ENCODE assay signal across 8 cellular contexts in the genomic region with DNA sequence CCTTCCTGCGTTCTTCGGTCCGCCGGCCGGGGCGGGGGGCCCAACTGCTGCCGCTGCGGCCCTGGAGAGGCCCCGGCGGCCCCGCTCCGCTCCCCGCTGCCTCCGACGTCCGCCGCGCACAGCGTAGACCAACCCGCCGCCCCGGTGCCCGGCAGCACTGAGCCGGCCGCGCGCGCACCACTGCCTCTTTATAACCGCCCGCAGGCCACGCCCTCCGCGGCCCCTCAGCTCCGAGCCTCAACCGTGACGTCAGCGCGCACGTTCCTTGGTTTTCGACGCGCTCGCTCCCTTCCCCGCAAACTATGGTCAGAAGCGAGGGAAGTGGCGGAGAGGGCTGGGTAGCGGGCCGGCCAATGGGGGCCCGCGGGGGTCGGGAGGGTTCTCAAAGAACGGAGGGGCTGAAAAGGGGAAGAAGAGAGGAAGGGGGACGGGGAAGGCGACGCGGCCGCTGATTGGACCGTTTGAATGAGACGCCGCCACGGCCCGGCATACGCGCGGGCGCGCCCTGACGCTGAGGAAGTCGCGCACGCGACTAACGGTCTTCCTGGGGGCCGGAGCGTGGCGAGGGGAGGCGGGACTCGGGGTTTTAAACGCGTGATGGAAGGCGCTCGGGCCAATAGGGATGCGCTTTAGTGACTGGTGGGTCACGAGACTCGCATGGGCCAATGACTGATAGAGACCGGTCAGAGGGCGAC. TPM values are rescaled to one million over a fixed set of nuclear protein-coding genes. Genes with fewer than 3 reads are reported as not detected.
A peak's percentile ranks its signal among the peaks of the same experiment; 100 is the strongest.
DNase-seq lines count a peak whose midpoint lies in the region; ATAC-seq and TF ChIP-seq lines count a peak whose summit lies in the region.

A gene (minus strand): TSS at position 164 of the 695 bp plus-strand sequence. CDS start 199 bp downstream, outside the sequence.

- DNase-seq in EH (ENCODE audit: low read depth) (peak; percentile 99), H4 (ENCODE audit: low spot score) (peak; percentile 100), LoVo (ENCODE audit: low spot score) (peak; percentile 97), RWPE2 (ENCODE audit: low spot score) (peak; percentile 96), fibroblast of mammary gland (ENCODE audit: low read depth) (peak; percentile 99), natural killer cell (peak; percentile 96)
- DNase-seq in activated T-helper 2 cell treated with anti-CD3 and anti-CD28 coated beads, Interferon-gamma antibody, Interleukin-2, Interleukin-4, amounts not matched to agents 10 μg/mL and 5 μg/mL and 100 μg/mL, durations not matched to agents 14 hours and 24 hours and 36 hours (ENCODE audit: low spot score), result peak; percentile 98
- peak; percentile 98 for DNase-seq in stimulated activated naive CD4-positive, alpha-beta T cell treated with Interleukin-2 at 50 U/mL for 16 hours (lab: John Stamatoyannopoulos, UW)

- peak within 1 kb of the TSS; percentile 97 for H3K27ac Mint-ChIP-seq in activated T-helper 2 cell treated with anti-CD3 and anti-CD28 coated beads, Interferon-gamma antibody, Interleukin-2, Interleukin-4, amounts not matched to agents 10 μg/mL and 5 μg/mL and 100 μg/mL, durations not matched to agents 14 hours and 24 hours and 36 hours
- peak within 1 kb of the TSS; percentile 99 to 100 for H3K27ac Mint-ChIP-seq in natural killer cell

- peak within 1 kb of the TSS; percentile 80 for H3K27ac ChIP-seq in RWPE2 (ENCODE audit: poor library complexity, severe bottlenecking)

- peaks cover 23% of the 10 kb centered on the region for H3K4me1 Mint-ChIP-seq in activated T-helper 2 cell treated with anti-CD3 and anti-CD28 coated beads, Interferon-gamma antibody, Interleukin-2, Interleukin-4, amounts not matched to agents 10 μg/mL and 5 μg/mL and 100 μg/mL, durations not matched to agents 14 hours and 24 hours and 36 hours (ENCODE audit: low read depth)
- H3K4me1 Mint-ChIP-seq in natural killer cell, result peaks cover 29 to 35% of the 10 kb centered on the region in 2 donors

- peaks cover 41% of the 10 kb centered on the region for H3K36me3 ChIP-seq in RWPE2 (ENCODE audit: low read depth)

- H3K36me3 Mint-ChIP-seq in activated T-helper 2 cell treated with anti-CD3 and anti-CD28 coated beads, Interferon-gamma antibody, Interleukin-2, Interleukin-4, amounts not matched to agents 10 μg/mL and 5 μg/mL and 100 μg/mL, durations not matched to agents 14 hours and 24 hours and 36 hours (ENCODE audit: low read depth), result peaks cover 53% of the 10 kb centered on the region
- H3K36me3 Mint-ChIP-seq in natural killer cell, result no peaks in the 10 kb centered on the region

- H3K4me3 Mint-ChIP-seq in activated T-helper 2 cell treated with anti-CD3 and anti-CD28 coated beads, Interferon-gamma antibody, Interleukin-2, Interleukin-4, amounts not matched to agents 10 μg/mL and 5 μg/mL and 100 μg/mL, durations not matched to agents 14 hours and 24 hours and 36 hours (ENCODE audit: low read depth), result peak within 1 kb of the TSS; percentile 93
- H3K4me3 Mint-ChIP-seq in natural killer cell, result peak within 1 kb of the TSS; percentile 98

- peak within 1 kb of the TSS; percentile 87 for H3K4me3 ChIP-seq in RWPE2 (ENCODE audit: severe bottlenecking)
- H3K4me3 ChIP-seq in fibroblast of mammary gland (ENCODE audit: control insufficient read depth, low read depth, low read length), result peak within 1 kb of the TSS; percentile 78

- TF ChIP-seq CTCF in RWPE2 (IDR thresholded peaks at IDR 0.05; ENCODE audit: poor library complexity, severe bottlenecking) (no peak), fibroblast of mammary gland (conservative IDR thresholded peaks at IDR 0.05; ENCODE audit: control insufficient read depth, insufficient read depth, low read depth, low read length) (no peak), natural killer cell (IDR thresholded peaks at IDR 0.05) (no peak)

- peaks cover 16% of the 10 kb centered on the region for H3K9me3 Mint-ChIP-seq in activated T-helper 2 cell treated with anti-CD3 and anti-CD28 coated beads, Interferon-gamma antibody, Interleukin-2, Interleukin-4, amounts not matched to agents 10 μg/mL and 5 μg/mL and 100 μg/mL, durations not matched to agents 14 hours and 24 hours and 36 hours
- no peaks in the 10 kb centered on the region for H3K9me3 Mint-ChIP-seq in natural killer cell

- peaks cover 4% of the 10 kb centered on the region for H3K27me3 Mint-ChIP-seq in activated T-helper 2 cell treated with anti-CD3 and anti-CD28 coated beads, Interferon-gamma antibody, Interleukin-2, Interleukin-4, amounts not matched to agents 10 μg/mL and 5 μg/mL and 100 μg/mL, durations not matched to agents 14 hours and 24 hours and 36 hours (ENCODE audit: low read depth)
- no peaks in the 10 kb centered on the region for H3K27me3 Mint-ChIP-seq in natural killer cell (ENCODE audit: low read depth in 2 of 2)

- intact Hi-C loops in activated T-helper 2 cell treated with anti-CD3 and anti-CD28 coated beads, Interferon-gamma antibody, Interleukin-2, Interleukin-4, amounts not matched to agents 10 μg/mL and 5 μg/mL and 100 μg/mL, durations not matched to agents 14 hours and 24 hours and 36 hours (cut with micrococcal nuclease), result loop anchor here (1.0 to 2.0 kb wide), 4 partner anchors 23 to 148 kb away; a partner anchor contains a TSS
- intact Hi-C loops in natural killer cell (cut with micrococcal nuclease), result loop anchor here (2.0 kb wide), 2 partner anchors 23 to 69 kb away; a partner anchor contains a TSS

- H3K4me1 ChIP-seq in RWPE2 (ENCODE audit: insufficient read depth, poor library complexity, severe bottlenecking), result peaks cover 12% of the 10 kb centered on the region

- H3K27me3 ChIP-seq in RWPE2 (ENCODE audit: insufficient read depth, poor library complexity, severe bottlenecking), result no peaks in the 10 kb centered on the region

- peak; percentile 94 for ATAC-seq in RWPE2 (ENCODE audit: low read depth)
- peak; percentile 85 to 93 (median 88) for ATAC-seq in natural killer cell

- H3K9me3 ChIP-seq in RWPE2 (ENCODE audit: severe bottlenecking), result no peaks in the 10 kb centered on the region

RNA-seq across cellular contexts. Expression of the gene that starts here (rescaled TPM):
- total RNA-seq in H4 (2014; rRNA removed; shearing (Covaris generic)), result 284 and 324 TPM in 2 replicates
- total RNA-seq in activated T-helper 2 cell treated with anti-CD3 and anti-CD28 coated beads, Interferon-gamma antibody, Interleukin-2, Interleukin-4, amounts not matched to agents 10 μg/mL and 5 μg/mL and 100 μg/mL, durations not matched to agents 14 hours and 24 hours and 36 hours, result 210 and 220 TPM in 2 replicates
- 100 to 1,000 TPM in 1 of 3 donors, 10 to 100 TPM in 2; 60.2 to 107 (median 63.9) TPM for total RNA-seq in natural killer cell

Comparison
In these comparisons a context has a peak if more than half of its experiments do, and no peak if none do; other contexts are left out.
1. Peak in every context shown above with its lines: DNase-seq, ATAC-seq, H3K4me3 ChIP-seq and H3K27ac ChIP-seq.